Comparison of ENCODE assay signal across 27 cellular contexts in the genomic region with DNA sequence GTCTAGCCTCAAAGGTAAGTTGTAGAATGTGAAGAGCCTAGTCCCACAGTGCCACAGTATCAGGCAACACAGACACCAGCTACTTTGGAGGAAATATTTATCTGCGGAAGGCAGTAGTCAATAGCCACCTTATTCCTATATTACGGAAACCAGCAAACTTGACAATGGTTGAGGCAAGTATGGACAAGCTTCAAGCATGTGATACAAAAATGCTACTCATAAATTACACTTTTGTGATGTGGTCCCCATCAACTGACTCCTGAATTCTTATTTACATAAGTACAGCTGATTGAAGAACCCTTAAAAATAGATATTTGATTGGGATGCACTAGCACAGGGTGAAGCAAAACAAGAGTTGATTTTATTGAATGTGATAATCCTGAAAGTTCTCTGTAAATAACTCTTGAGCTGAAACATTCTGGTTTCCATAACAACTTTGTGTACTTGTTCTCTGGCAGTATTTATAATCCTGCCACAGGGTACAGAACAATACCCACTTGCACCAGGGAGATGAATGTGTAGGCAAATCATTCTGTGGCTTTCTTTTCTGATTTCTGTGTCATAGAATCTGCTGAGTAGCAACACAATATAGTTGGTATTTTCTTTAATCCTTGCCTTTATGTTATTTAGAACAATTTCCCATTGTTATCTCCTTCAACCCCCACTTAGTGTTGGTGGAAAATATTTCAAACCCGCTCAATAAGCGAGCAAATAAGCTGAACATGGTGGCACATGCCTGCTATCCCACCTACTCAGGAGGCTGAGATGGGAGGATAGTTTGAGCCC. TPM values are rescaled to one million over a fixed set of nuclear protein-coding genes. Genes with fewer than 3 reads are reported as not detected.
A peak's percentile ranks its signal among the peaks of the same experiment; 100 is the strongest.
DNase-seq lines count a peak whose midpoint lies in the region; ATAC-seq and TF ChIP-seq lines count a peak whose summit lies in the region.
"Had no signal": no experiment of that assay in that cellular context is flagged by ENCODE, and none has a peak within 500 bp of the region (broad histone marks: within the 10 kb centered on the region; RNA-seq: fewer than 3 reads in every experiment).

TSS of gene ANKUB1 (minus strand) at position 70 of the 786 bp plus-strand sequence. CDS start 188 bp downstream, outside the sequence.

- H3K4me3 Mint-ChIP-seq in activated CD4-positive, alpha-beta T cell treated with anti-CD3 and anti-CD28 coated beads for 36 hours = no peak within 1 kb of the TSS
- no peak within 1 kb of the TSS for H3K4me3 Mint-ChIP-seq in activated naive CD8-positive, alpha-beta T cell treated with anti-CD3 and anti-CD28 coated beads for 36 hours
- H3K4me3 Mint-ChIP-seq: activated CD8-positive, alpha-beta T cell treated with anti-CD3 and anti-CD28 coated beads for 36 hours; activated naive CD8-positive, alpha-beta T cell treated with anti-CD3 and anti-CD28 coated beads, Interleukin-2, amount 10 ng/mL, durations not matched to agents 7 days and 5 days; immature natural killer cell; naive thymus-derived CD8-positive, alpha-beta T cell; stimulated activated memory B cell treated with anti-CD40 and anti-IgM and Interleukin-4, amounts not matched to agents 10 μg/mL and 1 μg/mL and 100 μg/mL, for 72 hours had no signal

- intact Hi-C loops in activated CD4-positive, alpha-beta T cell treated with anti-CD3 and anti-CD28 coated beads for 36 hours (cut with DNase I, micrococcal nuclease) = no loop called here

- no peaks in the 10 kb centered on the region for H3K9me3 Mint-ChIP-seq in activated CD4-positive, alpha-beta T cell treated with anti-CD3 and anti-CD28 coated beads for 36 hours (ENCODE audit: low read depth)
- H3K9me3 Mint-ChIP-seq in activated naive CD8-positive, alpha-beta T cell treated with anti-CD3 and anti-CD28 coated beads for 36 hours = no peaks in the 10 kb centered on the region
- H3K9me3 Mint-ChIP-seq: activated CD8-positive, alpha-beta T cell treated with anti-CD3 and anti-CD28 coated beads for 36 hours; activated naive CD8-positive, alpha-beta T cell treated with anti-CD3 and anti-CD28 coated beads, Interleukin-2, amount 10 ng/mL, durations not matched to agents 7 days and 5 days; immature natural killer cell; naive thymus-derived CD8-positive, alpha-beta T cell; stimulated activated memory B cell treated with anti-CD40 and anti-IgM and Interleukin-4, amounts not matched to agents 10 μg/mL and 1 μg/mL and 100 μg/mL, for 72 hours had no signal

- DNase-seq in DMS153 (lab: John Stamatoyannopoulos, UW) (peak; percentile 91), NCI-H1048 (lab: John Stamatoyannopoulos, UW) (peak; percentile 30), RWPE1 (ENCODE audit: low spot score) (peak; percentile 21), inferior parietal cortex (ENCODE audit: extremely low spot score) (peak; percentile 14), G401 (ENCODE audit: low spot score) (no peak)
- DNase-seq in activated CD4-positive, alpha-beta T cell treated with anti-CD3 and anti-CD28 coated beads for 36 hours = no peak
- no peak for DNase-seq in activated naive CD8-positive, alpha-beta T cell treated with anti-CD3 and anti-CD28 coated beads for 36 hours
- DNase-seq: activated CD8-positive, alpha-beta T cell treated with anti-CD3 and anti-CD28 coated beads for 36 hours; activated effector memory CD4-positive, alpha-beta T cell treated with Interleukin-2 at 50 U/mL for 16 hours; activated naive CD8-positive, alpha-beta T cell treated with anti-CD3 and anti-CD28 coated beads, Interleukin-2, amount 10 ng/mL, durations not matched to agents 7 days and 5 days; effector CD8-positive, alpha-beta T cell; foreskin fibroblast; immature natural killer cell; Karpas-422; left ventricle myocardium inferior; midbrain; naive thymus-derived CD8-positive, alpha-beta T cell; NCI-H82; occipital lobe; PC-3; stimulated activated CD4-positive, alpha-beta T cell treated with anti-CD3 and anti-CD28 coated beads, Interleukin-2, amount 100 ng/mL, for 48 hours had no signal

- no peak for TF ChIP-seq CTCF in RWPE1 (conservative IDR thresholded peaks at IDR 0.05; ENCODE audit: low read depth)

- ATAC-seq in activated CD4-positive, alpha-beta T cell treated with anti-CD3 and anti-CD28 coated beads for 36 hours = no peak
- ATAC-seq: activated CD4-positive, CD25-positive, alpha-beta regulatory T cell treated with anti-CD3 and anti-CD28 coated beads, Interleukin-2, amount 50 U/mL, for 24 hours; activated CD8-positive, alpha-beta T cell treated with anti-CD3 and anti-CD28 coated beads for 36 hours; naive thymus-derived CD8-positive, alpha-beta T cell; PC-3; stimulated activated memory B cell treated with anti-CD40 and anti-IgM and Interleukin-4, amounts not matched to agents 10 μg/mL and 1 μg/mL and 100 μg/mL, for 72 hours had no signal

- in situ Hi-C loops in G401 (cut with HindIII; ENCODE audit: low sequenced_read_pairs) = no loop called here

- POLR2A ChIA-PET in RWPE1 (lab: Yijun Ruan, JAX; ENCODE audit: low non-redundant PET) = no interaction called here
- POLR2A ChIA-PET in activated CD4-positive, alpha-beta T cell treated with anti-CD3 and anti-CD28 coated beads for 36 hours (lab: Charles Lee) = no interaction called here

- H3K4me1 Mint-ChIP-seq in activated CD4-positive, alpha-beta T cell treated with anti-CD3 and anti-CD28 coated beads for 36 hours = no peaks in the 10 kb centered on the region
- no peaks in the 10 kb centered on the region for H3K4me1 Mint-ChIP-seq in activated naive CD8-positive, alpha-beta T cell treated with anti-CD3 and anti-CD28 coated beads for 36 hours
- H3K4me1 Mint-ChIP-seq: activated naive CD8-positive, alpha-beta T cell treated with anti-CD3 and anti-CD28 coated beads, Interleukin-2, amount 10 ng/mL, durations not matched to agents 7 days and 5 days; immature natural killer cell; naive thymus-derived CD8-positive, alpha-beta T cell; stimulated activated memory B cell treated with anti-CD40 and anti-IgM and Interleukin-4, amounts not matched to agents 10 μg/mL and 1 μg/mL and 100 μg/mL, for 72 hours had no signal

- H3K27me3 Mint-ChIP-seq in activated CD4-positive, alpha-beta T cell treated with anti-CD3 and anti-CD28 coated beads for 36 hours = peaks cover 13% of the 10 kb centered on the region
- peaks cover 22% of the 10 kb centered on the region for H3K27me3 Mint-ChIP-seq in activated naive CD8-positive, alpha-beta T cell treated with anti-CD3 and anti-CD28 coated beads for 36 hours

- H3K27ac Mint-ChIP-seq in activated CD4-positive, alpha-beta T cell treated with anti-CD3 and anti-CD28 coated beads for 36 hours = no peak within 1 kb of the TSS
- no peak within 1 kb of the TSS for H3K27ac Mint-ChIP-seq in activated naive CD8-positive, alpha-beta T cell treated with anti-CD3 and anti-CD28 coated beads for 36 hours
- H3K27ac Mint-ChIP-seq: activated CD8-positive, alpha-beta T cell treated with anti-CD3 and anti-CD28 coated beads for 36 hours; activated naive CD8-positive, alpha-beta T cell treated with anti-CD3 and anti-CD28 coated beads, Interleukin-2, amount 10 ng/mL, durations not matched to agents 7 days and 5 days; naive thymus-derived CD8-positive, alpha-beta T cell; stimulated activated memory B cell treated with anti-CD40 and anti-IgM and Interleukin-4, amounts not matched to agents 10 μg/mL and 1 μg/mL and 100 μg/mL, for 72 hours had no signal

- no peaks in the 10 kb centered on the region for H3K36me3 Mint-ChIP-seq in activated CD4-positive, alpha-beta T cell treated with anti-CD3 and anti-CD28 coated beads for 36 hours (ENCODE audit: low read depth)
- no peaks in the 10 kb centered on the region for H3K36me3 Mint-ChIP-seq in activated naive CD8-positive, alpha-beta T cell treated with anti-CD3 and anti-CD28 coated beads for 36 hours
- H3K36me3 Mint-ChIP-seq: activated naive CD8-positive, alpha-beta T cell treated with anti-CD3 and anti-CD28 coated beads, Interleukin-2, amount 10 ng/mL, durations not matched to agents 7 days and 5 days; immature natural killer cell; naive thymus-derived CD8-positive, alpha-beta T cell; stimulated activated memory B cell treated with anti-CD40 and anti-IgM and Interleukin-4, amounts not matched to agents 10 μg/mL and 1 μg/mL and 100 μg/mL, for 72 hours had no signal

- H3K27ac ChIP-seq in RWPE1 = no peak within 1 kb of the TSS
- H3K27ac ChIP-seq: C4-2B, left ventricle myocardium inferior, suprapubic skin had no signal

- CTCF ChIA-PET in RWPE1 (lab: Yijun Ruan, JAX) = no interaction called here
- CTCF ChIA-PET in activated CD4-positive, alpha-beta T cell treated with anti-CD3 and anti-CD28 coated beads for 36 hours (lab: Charles Lee) = interaction anchor here (0.7 to 2.4 kb wide), 2 partner anchors 18 to 27 kb away, joined by 3 to 7 read pairs; no protein-coding TSS in a partner anchor

RNA-seq across cellular contexts. Expression of gene ANKUB1, which starts in this region (rescaled TPM):
- total RNA-seq in activated CD4-positive, alpha-beta T cell treated with anti-CD3 and anti-CD28 coated beads for 36 hours = not detected
- not detected for total RNA-seq in activated naive CD8-positive, alpha-beta T cell treated with anti-CD3 and anti-CD28 coated beads for 36 hours
- total RNA-seq in G401 (2014; rRNA removed; shearing (Covaris generic)) = not detected in 2 replicates
- total RNA-seq: activated CD8-positive, alpha-beta T cell treated with anti-CD3 and anti-CD28 coated beads for 36 hours; activated naive CD8-positive, alpha-beta T cell treated with anti-CD3 and anti-CD28 coated beads, Interleukin-2, amount 10 ng/mL, durations not matched to agents 7 days and 5 days; H4; left ventricle myocardium inferior; naive thymus-derived CD8-positive, alpha-beta T cell; PC-3; suprapubic skin; urinary bladder had no signal

Comparison
In these comparisons a context has a peak if more than half of its experiments do, and no peak if none do; other contexts are left out.
1. DNase-seq: peak in DMS153 (single experiment), NCI-H1048 (single experiment), RWPE1 (single experiment) and inferior parietal cortex (single experiment); none in activated CD4-positive, alpha-beta T cell treated with anti-CD3 and anti-CD28 coated beads for 36 hours (single experiment), activated naive CD8-positive, alpha-beta T cell treated with anti-CD3 and anti-CD28 coated beads for 36 hours (single experiment) and G401 (single experiment).